Comparison of ENCODE assay signal across 9 cellular contexts in genomic region chr1:105793541-105794146, GRCh38.
DNase-seq lines count a peak whose midpoint lies in the region; ATAC-seq and TF ChIP-seq lines count a peak whose summit lies in the region.
"Had no signal": no experiment of that assay in that cellular context is flagged by ENCODE, and none has a peak within 500 bp of the region (broad histone marks: within the 10 kb centered on the region; RNA-seq: fewer than 3 reads in every experiment).

No MANE protein-coding gene starts in this region.

- no peaks in the 10 kb centered on the region for H3K4me1 Mint-ChIP-seq in GM23338

- peaks cover 3% of the 10 kb centered on the region; the same call in 2 of the 3 replicates for H3K9me3 Mint-ChIP-seq in GM23338

- DNase-seq in NCI-H2081 (lab: John Stamatoyannopoulos, UW) (peak; percentile 37 to 45), NCI-H2081 treated with DMSO at 0.1 percent for 48 hours (lab: John Stamatoyannopoulos, UW) (no peak), GM23338 (ENCODE audit: low spot score) (peak; percentile 76), NCI-H1105 (lab: John Stamatoyannopoulos, UW) (peak; percentile 30), T1000 (lab: John Stamatoyannopoulos, UW) (peak; percentile 0), hepatocyte (ENCODE audit: low spot score) (peak; percentile 71), testis (peak; percentile 87), tibial artery (no peak)

- no peaks in the 10 kb centered on the region for H3K36me3 ChIP-seq in GM23338 (ENCODE audit: insufficient read depth)
- no peaks in the 10 kb centered on the region for H3K36me3 ChIP-seq in hepatocyte (replicated peaks; ENCODE audit: insufficient read depth, low read depth)
- H3K36me3 ChIP-seq in testis (ENCODE audit: low read depth, missing control alignments): no peaks in the 10 kb centered on the region
- H3K36me3 ChIP-seq in tibial artery: no peaks in the 10 kb centered on the region
- H3K36me3 ChIP-seq: BLaER1 treated with 17β-estradiol and CSF1 and Interleukin-3, amounts not matched to agents 10 nM and 100 nM had no signal

- H3K4me3 ChIP-seq in GM23338 (no peak overlapping the region), hepatocyte (no peak overlapping the region), testis (no peak overlapping the region), tibial artery (no peak overlapping the region)
- H3K4me3 ChIP-seq: BLaER1 treated with 17β-estradiol and CSF1 and Interleukin-3, amounts not matched to agents 10 nM and 100 nM had no signal

- intact Hi-C loops in testis (cut with DNase I; ENCODE audit: low total_unique reads): no loop called here
- intact Hi-C loops in tibial artery (cut with DNase I; ENCODE audit: low total_unique reads): no loop called here

- H3K9me2 ChIP-seq in GM23338 (ENCODE audit: insufficient read depth) (0 out of 2 replicates have a peak, but pooled peaks cover 3% of the 10 kb centered on the region), hepatocyte (replicated peaks; ENCODE audit: insufficient read depth) (no peaks in the 10 kb centered on the region)

- no peaks in the 10 kb centered on the region for H3K27me3 Mint-ChIP-seq in GM23338 (ENCODE audit: insufficient read depth, low read depth, poor library complexity)

- H4K20me1 ChIP-seq in GM23338 (replicated peaks; ENCODE audit: insufficient read depth) (no peaks in the 10 kb centered on the region), hepatocyte (ENCODE audit: insufficient read depth, poor library complexity, severe bottlenecking) (no peaks in the 10 kb centered on the region)
- H4K20me1 ChIP-seq: BLaER1 treated with 17β-estradiol and CSF1 and Interleukin-3, amounts not matched to agents 10 nM and 100 nM had no signal

- H3K27me3 ChIP-seq in GM23338 (ENCODE audit: insufficient read depth) (no peaks in the 10 kb centered on the region), hepatocyte (no peaks in the 10 kb centered on the region), testis (no peaks in the 10 kb centered on the region), tibial artery (no peaks in the 10 kb centered on the region)
- H3K27me3 ChIP-seq: BLaER1 treated with 17β-estradiol and CSF1 and Interleukin-3, amounts not matched to agents 10 nM and 100 nM had no signal

- no peaks in the 10 kb centered on the region for H3K9me3 ChIP-seq in hepatocyte (ENCODE audit: low read depth)
- H3K9me3 ChIP-seq in testis: no peaks in the 10 kb centered on the region
- H3K9me3 ChIP-seq in tibial artery: no peaks in the 10 kb centered on the region

- no peak for TF ChIP-seq POLR2A in testis (IDR thresholded peaks at IDR 0.05)

- 100% methylated on average over 1 of the region's 1 CpG for WGBS in hepatocyte (ENCODE audit: low lambda C conversion rate, missing lambda C conversion rate)
- WGBS in testis, 2 donors: 79 to 89% methylated on average over 1 of the region's 1 CpG

- H3K79me2 ChIP-seq in GM23338 (replicated peaks; ENCODE audit: insufficient read depth) (no peaks in the 10 kb centered on the region), hepatocyte (no peaks in the 10 kb centered on the region)

- no peak overlapping the region for H3K27ac ChIP-seq in GM23338 (ENCODE audit: low read depth)
- H3K27ac ChIP-seq in hepatocyte: no peak overlapping the region
- H3K27ac ChIP-seq in testis: no peak overlapping the region
- no peak overlapping the region for H3K27ac ChIP-seq in tibial artery
- H3K27ac ChIP-seq: BLaER1 treated with 17β-estradiol and CSF1 and Interleukin-3, amounts not matched to agents 10 nM and 100 nM had no signal

- no peak overlapping the region for H3K27ac Mint-ChIP-seq in GM23338

- no peak overlapping the region for H2AFZ ChIP-seq in GM23338
- H2AFZ ChIP-seq in hepatocyte: no peak overlapping the region

- H3K4me2 ChIP-seq in GM23338 (no peak overlapping the region), hepatocyte (no peak overlapping the region)
- H3K4me2 ChIP-seq: BLaER1 treated with 17β-estradiol and CSF1 and Interleukin-3, amounts not matched to agents 10 nM and 100 nM had no signal

- no peaks in the 10 kb centered on the region for H3K36me3 Mint-ChIP-seq in GM23338 (ENCODE audit: low read depth)

- H3F3A ChIP-seq in GM23338 (replicated peaks; ENCODE audit: low read depth): no peaks in the 10 kb centered on the region

- ATAC-seq in GM23338: peak; percentile 67

- TF ChIP-seq CTCF in GM23338 (conservative IDR thresholded peaks at IDR 0.05; ENCODE audit: low read depth in 2 of 2) (peak; percentile 82 to 93), hepatocyte (IDR thresholded peaks at IDR 0.05; ENCODE audit: poor library complexity) (peak; percentile 83), testis (IDR thresholded peaks at IDR 0.05) (peak; percentile 32 to 75 (median 64)), tibial artery (IDR thresholded peaks at IDR 0.05) (no peak)

- no peaks in the 10 kb centered on the region for H3K4me1 ChIP-seq in GM23338 (ENCODE audit: insufficient read depth)
- no peaks in the 10 kb centered on the region for H3K4me1 ChIP-seq in hepatocyte (ENCODE audit: insufficient read depth)
- H3K4me1 ChIP-seq in testis: no peaks in the 10 kb centered on the region
- no peaks in the 10 kb centered on the region for H3K4me1 ChIP-seq in tibial artery

- H3K4me3 Mint-ChIP-seq in GM23338: no peak overlapping the region

TF ChIP-seq in GM23338, 12 proteins besides CTCF, POLR2A, EP300 and RAD21:
- no peak for TF ChIP-seq CREB1 (CRISPR knock-in tag; IDR thresholded peaks at IDR 0.05; ENCODE audit: low read depth)
- no peak for TF ChIP-seq EZH2phosphoT487 (IDR thresholded peaks at IDR 0.05; ENCODE audit: unreplicated experiment)
- TF ChIP-seq NANOG (IDR thresholded peaks at IDR 0.05; ENCODE audit: borderline replicate concordance): no peak
- TF ChIP-seq, protein P1, sequence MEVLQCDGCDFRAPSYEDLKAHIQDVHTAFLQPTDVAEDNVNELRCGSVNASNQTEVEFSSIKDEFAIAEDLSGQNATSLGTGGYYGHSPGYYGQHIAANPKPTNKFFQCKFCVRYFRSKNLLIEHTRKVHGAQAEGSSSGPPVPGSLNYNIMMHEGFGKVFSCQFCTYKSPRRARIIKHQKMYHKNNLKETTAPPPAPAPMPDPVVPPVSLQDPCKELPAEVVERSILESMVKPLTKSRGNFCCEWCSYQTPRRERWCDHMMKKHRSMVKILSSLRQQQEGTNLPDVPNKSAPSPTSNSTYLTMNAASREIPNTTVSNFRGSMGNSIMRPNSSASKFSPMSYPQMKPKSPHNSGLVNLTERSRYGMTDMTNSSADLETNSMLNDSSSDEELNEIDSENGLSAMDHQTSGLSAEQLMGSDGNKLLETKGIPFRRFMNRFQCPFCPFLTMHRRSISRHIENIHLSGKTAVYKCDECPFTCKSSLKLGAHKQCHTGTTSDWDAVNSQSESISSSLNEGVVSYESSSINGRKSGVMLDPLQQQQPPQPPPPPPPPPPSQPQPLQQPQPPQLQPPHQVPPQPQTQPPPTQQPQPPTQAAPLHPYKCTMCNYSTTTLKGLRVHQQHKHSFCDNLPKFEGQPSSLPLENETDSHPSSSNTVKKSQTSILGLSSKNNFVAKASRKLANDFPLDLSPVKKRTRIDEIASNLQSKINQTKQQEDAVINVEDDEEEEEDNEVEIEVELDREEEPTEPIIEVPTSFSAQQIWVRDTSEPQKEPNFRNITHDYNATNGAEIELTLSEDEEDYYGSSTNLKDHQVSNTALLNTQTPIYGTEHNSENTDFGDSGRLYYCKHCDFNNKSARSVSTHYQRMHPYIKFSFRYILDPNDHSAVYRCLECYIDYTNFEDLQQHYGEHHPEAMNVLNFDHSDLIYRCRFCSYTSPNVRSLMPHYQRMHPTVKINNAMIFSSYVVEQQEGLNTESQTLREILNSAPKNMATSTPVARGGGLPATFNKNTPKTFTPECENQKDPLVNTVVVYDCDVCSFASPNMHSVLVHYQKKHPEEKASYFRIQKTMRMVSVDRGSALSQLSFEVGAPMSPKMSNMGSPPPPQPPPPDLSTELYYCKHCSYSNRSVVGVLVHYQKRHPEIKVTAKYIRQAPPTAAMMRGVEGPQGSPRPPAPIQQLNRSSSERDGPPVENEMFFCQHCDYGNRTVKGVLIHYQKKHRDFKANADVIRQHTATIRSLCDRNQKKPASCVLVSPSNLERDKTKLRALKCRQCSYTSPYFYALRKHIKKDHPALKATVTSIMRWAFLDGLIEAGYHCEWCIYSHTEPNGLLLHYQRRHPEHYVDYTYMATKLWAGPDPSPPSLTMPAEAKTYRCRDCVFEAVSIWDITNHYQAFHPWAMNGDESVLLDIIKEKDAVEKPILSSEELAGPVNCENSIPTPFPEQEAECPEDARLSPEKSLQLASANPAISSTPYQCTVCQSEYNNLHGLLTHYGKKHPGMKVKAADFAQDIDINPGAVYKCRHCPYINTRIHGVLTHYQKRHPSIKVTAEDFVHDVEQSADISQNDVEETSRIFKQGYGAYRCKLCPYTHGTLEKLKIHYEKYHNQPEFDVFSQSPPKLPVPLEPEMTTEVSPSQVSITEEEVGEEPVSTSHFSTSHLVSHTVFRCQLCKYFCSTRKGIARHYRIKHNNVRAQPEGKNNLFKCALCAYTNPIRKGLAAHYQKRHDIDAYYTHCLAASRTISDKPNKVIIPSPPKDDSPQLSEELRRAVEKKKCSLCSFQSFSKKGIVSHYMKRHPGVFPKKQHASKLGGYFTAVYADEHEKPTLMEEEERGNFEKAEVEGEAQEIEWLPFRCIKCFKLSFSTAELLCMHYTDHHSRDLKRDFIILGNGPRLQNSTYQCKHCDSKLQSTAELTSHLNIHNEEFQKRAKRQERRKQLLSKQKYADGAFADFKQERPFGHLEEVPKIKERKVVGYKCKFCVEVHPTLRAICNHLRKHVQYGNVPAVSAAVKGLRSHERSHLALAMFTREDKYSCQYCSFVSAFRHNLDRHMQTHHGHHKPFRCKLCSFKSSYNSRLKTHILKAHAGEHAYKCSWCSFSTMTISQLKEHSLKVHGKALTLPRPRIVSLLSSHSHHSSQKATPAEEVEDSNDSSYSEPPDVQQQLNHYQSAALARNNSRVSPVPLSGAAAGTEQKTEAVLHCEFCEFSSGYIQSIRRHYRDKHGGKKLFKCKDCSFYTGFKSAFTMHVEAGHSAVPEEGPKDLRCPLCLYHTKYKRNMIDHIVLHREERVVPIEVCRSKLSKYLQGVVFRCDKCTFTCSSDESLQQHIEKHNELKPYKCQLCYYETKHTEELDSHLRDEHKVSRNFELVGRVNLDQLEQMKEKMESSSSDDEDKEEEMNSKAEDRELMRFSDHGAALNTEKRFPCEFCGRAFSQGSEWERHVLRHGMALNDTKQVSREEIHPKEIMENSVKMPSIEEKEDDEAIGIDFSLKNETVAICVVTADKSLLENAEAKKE (CRISPR knock-in tag; IDR thresholded peaks at IDR 0.05): no peak

Comparison
In these comparisons a context has a peak if more than half of its experiments do, and no peak if none do; other contexts are left out.
1. DNase-seq: peak in NCI-H2081 (2 of 2), GM23338 (single experiment), NCI-H1105 (single experiment), T1000 (single experiment), hepatocyte (single experiment) and testis (single experiment); none in NCI-H2081 treated with DMSO at 0.1 percent for 48 hours (single experiment) and tibial artery (0 of 2).
2. CTCF ChIP-seq: peak in GM23338 (2 of 2), hepatocyte (single experiment) and testis (3 of 3); none in tibial artery (0 of 2).